1 cellular context compared by ENCODE assay signal in genomic region chr2:190534310-190535118, GRCh38.
A peak's percentile ranks its signal among the peaks of the same experiment; 100 is the strongest.
TF ChIP-seq lines count a peak whose summit lies in the region.

Gene NEMP2, minus strand, starts transcription at chr2:190534722. Its CDS starts 67 bp downstream, at chr2:190534655.

TF ChIP-seq in HepG2, 621 proteins besides CTCF, POLR2A, EP300 and RAD21 (continued from another document and continues in another):
- TF ChIP-seq CBX1 (IDR thresholded peaks at IDR 0.05; ENCODE audit: low read depth) (peak; percentile 76), ZBTB1 (CRISPR knock-in tag; IDR thresholded peaks at IDR 0.05; ENCODE audit: borderline replicate concordance) (no peak), HDAC6 (IDR thresholded peaks at IDR 0.05; ENCODE audit: low read depth, low read length) (no peak), ZBTB40 (IDR thresholded peaks at IDR 0.05) (no peak), ZBTB40 (CRISPR knock-in tag; IDR thresholded peaks at IDR 0.05) (peak; percentile 90), SOX13 (IDR thresholded peaks at IDR 0.05) (no peak; the same call in 1 of the 2 replicates), SOX13 (CRISPR knock-in tag; conservative IDR thresholded peaks at IDR 0.05 in 1 of 2, IDR thresholded peaks at IDR 0.05 in 1 of 2) (no peak; a peak in 1 of 4 replicates), PATZ1 (CRISPR knock-in tag; IDR thresholded peaks at IDR 0.05) (peak; percentile 96), ZNF746 (CRISPR knock-in tag; IDR thresholded peaks at IDR 0.05) (peak; percentile 91; the same call in 1 of the 2 replicates), ZNF333 (CRISPR knock-in tag; IDR thresholded peaks at IDR 0.05; ENCODE audit: borderline replicate concordance) (peak; percentile 96), ZEB1 (IDR thresholded peaks at IDR 0.05; ENCODE audit: insufficient replicate concordance, low read depth) (no peak), SRSF1 (optimal IDR thresholded peaks at IDR 0.05; ENCODE audit: low read depth, low read length) (no peak), RERE (CRISPR knock-in tag; IDR thresholded peaks at IDR 0.05; ENCODE audit: low read depth) (peak; percentile 58; the same call in 1 of the 2 replicates), ZBTB8A (CRISPR knock-in tag; IDR thresholded peaks at IDR 0.05; ENCODE audit: borderline replicate concordance, low read depth) (no peak), ZNF781 (CRISPR knock-in tag; IDR thresholded peaks at IDR 0.05; ENCODE audit: borderline replicate concordance, not compliant biosample characterization) (no peak), DRAP1 (CRISPR knock-in tag; IDR thresholded peaks at IDR 0.05) (peak; percentile 47), ZNF441 (CRISPR knock-in tag; IDR thresholded peaks at IDR 0.05; ENCODE audit: borderline replicate concordance) (peak; percentile 95), NR0B2 (CRISPR knock-in tag; IDR thresholded peaks at IDR 0.05) (peak; percentile 94), E2F1 (CRISPR knock-in tag; IDR thresholded peaks at IDR 0.05) (peak; percentile 97), GLI4 (CRISPR knock-in tag; IDR thresholded peaks at IDR 0.05; ENCODE audit: borderline replicate concordance) (peak; percentile 94; the same call in 1 of the 2 replicates), CHD2 (IDR thresholded peaks at IDR 0.05; ENCODE audit: low read depth, low read length) (peak; percentile 12; the same call in 1 of the 2 replicates), KMT2B (CRISPR knock-in tag; IDR thresholded peaks at IDR 0.05) (peak; percentile 94), POGK (CRISPR knock-in tag; conservative IDR thresholded peaks at IDR 0.05) (peak; percentile 96), ZNF282 (IDR thresholded peaks at IDR 0.05; ENCODE audit: partially characterized antibody) (no peak), NFRKB (IDR thresholded peaks at IDR 0.05) (no peak), ZNF207 (IDR thresholded peaks at IDR 0.05; ENCODE audit: borderline replicate concordance) (no peak), ZNF747 (CRISPR knock-in tag; IDR thresholded peaks at IDR 0.05; ENCODE audit: borderline replicate concordance) (peak; percentile 94), ZNF775 (CRISPR knock-in tag; IDR thresholded peaks at IDR 0.05; ENCODE audit: borderline replicate concordance) (no peak; the same call in 1 of the 2 replicates), ZNF761 (CRISPR knock-in tag; conservative IDR thresholded peaks at IDR 0.05) (peak; percentile 95), EHMT2 (IDR thresholded peaks at IDR 0.05; ENCODE audit: borderline replicate concordance, low read depth, low read length) (0 out of 2 replicates have a peak, but pooled peaks have one; percentile 36), ZNF17 (CRISPR knock-in tag; IDR thresholded peaks at IDR 0.05) (no peak; the same call in 1 of the 2 replicates), TFAP4 (IDR thresholded peaks at IDR 0.05; ENCODE audit: borderline replicate concordance, low read depth) (no peak), ETV6 (CRISPR knock-in tag; conservative IDR thresholded peaks at IDR 0.05) (peak; percentile 91), ZNF83 (CRISPR knock-in tag; IDR thresholded peaks at IDR 0.05; ENCODE audit: borderline replicate concordance) (peak; percentile 75; the same call in 1 of the 2 replicates), AGO1 (IDR thresholded peaks at IDR 0.05; ENCODE audit: low read depth, low read length, poor library complexity, severe bottlenecking) (no peak), GABPB1 (CRISPR knock-in tag; IDR thresholded peaks at IDR 0.05) (peak; percentile 94), ISL2 (CRISPR knock-in tag; IDR thresholded peaks at IDR 0.05) (peak; percentile 61; the same call in 1 of the 2 replicates), PRPF4 (IDR thresholded peaks at IDR 0.05; ENCODE audit: low read depth, low read length, poor library complexity, severe bottlenecking) (no peak), IRX3 (CRISPR knock-in tag; IDR thresholded peaks at IDR 0.05; ENCODE audit: borderline replicate concordance, low read depth) (peak; percentile 96; the same call in 1 of the 2 replicates)
